ENCODE assay signal across 9 cellular contexts in the genomic region with DNA sequence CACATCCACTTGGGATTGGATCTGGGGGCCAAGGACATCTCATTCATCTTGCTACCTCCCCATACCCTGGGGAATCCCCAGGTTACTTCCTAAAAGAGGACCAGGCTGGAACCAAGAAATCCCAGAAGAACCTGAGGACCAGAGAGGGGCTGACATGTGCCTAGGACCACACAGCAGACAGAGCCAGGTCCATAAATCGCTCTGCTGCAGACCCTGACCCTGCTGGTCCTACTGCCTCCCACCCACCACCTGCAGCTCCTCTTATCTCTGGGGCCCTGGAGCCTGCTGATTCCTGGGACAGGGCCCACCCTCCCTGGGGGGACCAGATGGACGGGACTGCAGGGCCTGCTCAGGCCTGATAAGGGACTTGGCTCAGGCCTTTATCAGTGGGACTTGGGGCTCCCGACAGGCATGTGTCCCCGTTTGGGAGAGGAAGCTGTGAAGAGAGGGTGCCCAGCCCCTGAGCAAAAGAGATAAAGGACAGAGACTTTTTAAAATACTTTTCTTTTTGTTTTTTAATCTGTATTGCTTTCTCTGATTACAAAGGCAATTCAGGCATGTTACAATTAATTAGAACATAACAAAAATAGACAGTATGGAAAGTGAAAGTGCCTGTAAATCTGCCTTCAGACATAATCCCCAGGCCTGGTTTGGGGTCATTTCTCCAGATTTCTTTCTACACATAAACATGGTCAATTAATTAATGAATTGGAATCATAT.
DNase-seq lines count a peak whose midpoint lies in the region; ATAC-seq and TF ChIP-seq lines count a peak whose summit lies in the region.
"Had no signal": no experiment of that assay in that cellular context is flagged by ENCODE, and none has a peak within 500 bp of the region (broad histone marks: within the 10 kb centered on the region; RNA-seq: fewer than 3 reads in every experiment).

No MANE protein-coding gene starts in this region.

- H3K9ac ChIP-seq in IMR-90 (ENCODE audit: low read depth, low read length) (peak overlapping the region; percentile 34; the same call in 1 of the 2 replicates), adipocyte (ENCODE audit: low read length) (peak overlapping the region; percentile 87), smooth muscle cell (ENCODE audit: low read depth) (peak overlapping the region; percentile 3)

- no CpG with 5 or more reads among the region's 4 CpGs for WGBS in IMR-90 (ENCODE audit: extremely low coverage in 2 of 2, insufficient read length in 1 of 2), 2 experiments
- 51% methylated on average over 4 of the region's 4 CpGs for WGBS in smooth muscle cell (ENCODE audit: low lambda C conversion rate)

- in situ Hi-C loops in IMR-90 (cut with MboI; ENCODE audit: low sequenced_read_pairs) = no loop called here

- H2BK5ac ChIP-seq in IMR-90 (ENCODE audit: low read depth, low read length, poor library complexity, severe bottlenecking) = no peak overlapping the region

- H3K4me2 ChIP-seq in IMR-90 (ENCODE audit: low read depth, low read length) (peak overlapping the region; percentile 78), smooth muscle cell (peak overlapping the region; percentile 73)

- H3K27me3 ChIP-seq in IMR-90 (ENCODE audit: control insufficient read depth, insufficient read depth, low read length) = peaks cover 2% of the 10 kb centered on the region; the same call in 1 of the 2 replicates
- no peaks in the 10 kb centered on the region for H3K27me3 ChIP-seq in adipocyte (replicated peaks; ENCODE audit: control insufficient read depth, insufficient read depth, low read length)
- H3K27me3 ChIP-seq in smooth muscle cell (ENCODE audit: low read depth) = no peaks in the 10 kb centered on the region

- ATAC-seq in IMR-90 (ENCODE audit: low read depth) = peak; percentile 62
- no peak for ATAC-seq in HG03571 (IDR thresholded peaks at IDR 0.05; ENCODE audit: unreplicated experiment)

- H4K20me1 ChIP-seq in IMR-90 (ENCODE audit: insufficient read depth, low read length) = no peaks in the 10 kb centered on the region
- H4K20me1 ChIP-seq in smooth muscle cell (ENCODE audit: low read depth) = no peaks in the 10 kb centered on the region

- no peak for TF ChIP-seq POLR2A in IMR-90 (IDR thresholded peaks at IDR 0.05; ENCODE audit: low read depth, low read length)

- peak overlapping the region; percentile 74 for H2AFZ ChIP-seq in IMR-90 (replicated peaks; ENCODE audit: low read length, poor library complexity)
- H2AFZ ChIP-seq in smooth muscle cell (ENCODE audit: low read depth) = peak overlapping the region; percentile 49

- no peak for TF ChIP-seq RAD21 in IMR-90 (IDR thresholded peaks at IDR 0.05; ENCODE audit: low read length)

- intact Hi-C loops in IMR-90 (cut with micrococcal nuclease) = loop anchor here (1.0 to 5.0 kb wide), 2 partner anchors 101 to 268 kb away; a partner anchor contains a TSS

- no peak overlapping the region for H2AK9ac ChIP-seq in IMR-90 (replicated peaks; ENCODE audit: low read depth, low read length, poor library complexity)

- dilution Hi-C loops in IMR-90 (cut with HindIII; ENCODE audit: low sequenced_read_pairs, unreplicated experiment) = no loop called here

- H4K91ac ChIP-seq in IMR-90 (ENCODE audit: insufficient read depth, low read depth, low read length) = no peak overlapping the region

- H3K79me1 ChIP-seq in IMR-90 (ENCODE audit: low read depth in 1 of 2, low read length in 2 of 2) = no peaks in the 10 kb centered on the region

- H3F3A ChIP-seq in smooth muscle cell (ENCODE audit: low read depth) = peaks cover 6% of the 10 kb centered on the region

- H2AK5ac ChIP-seq in IMR-90 (ENCODE audit: low read depth, low read length) = no peak overlapping the region

- H3K4ac ChIP-seq in IMR-90 (ENCODE audit: low read depth, low read length) = no peak overlapping the region

- H3K36me3 ChIP-seq in IMR-90 (ENCODE audit: control insufficient read depth, insufficient read depth, low read length) (no peaks in the 10 kb centered on the region), adipocyte (ENCODE audit: control insufficient read depth, insufficient read depth, low read length, severe bottlenecking) (no peaks in the 10 kb centered on the region), smooth muscle cell (ENCODE audit: low read depth) (no peaks in the 10 kb centered on the region)

- H3K56ac ChIP-seq in IMR-90 (ENCODE audit: extremely low read depth, insufficient read depth, low read length) = no peak overlapping the region

- H3K79me2 ChIP-seq in smooth muscle cell (ENCODE audit: low read depth) = no peaks in the 10 kb centered on the region

- TF ChIP-seq CTCF in IMR-90 (conservative IDR thresholded peaks at IDR 0.05; ENCODE audit: low read depth, low read length) (no peak), smooth muscle cell (IDR thresholded peaks at IDR 0.05; ENCODE audit: borderline replicate concordance, insufficient read depth, poor library complexity, severe bottlenecking) (no peak)

- H3K4me1 ChIP-seq in IMR-90 (ENCODE audit: control insufficient read depth, insufficient read depth, low read length) (peaks cover 4% of the 10 kb centered on the region; the same call in 1 of the 2 replicates), adipocyte (ENCODE audit: control insufficient read depth, insufficient read depth, low read length) (peaks cover 36% of the 10 kb centered on the region), smooth muscle cell (ENCODE audit: low read depth) (peaks cover 4% of the 10 kb centered on the region)

- CTCF ChIA-PET in IMR-90 (lab: Yijun Ruan, JAX) = no interaction called here

- no peak overlapping the region for H2BK20ac ChIP-seq in IMR-90 (ENCODE audit: low read depth, low read length)

- no peak overlapping the region for H3K23ac ChIP-seq in IMR-90 (ENCODE audit: low read depth, low read length)

- no peak overlapping the region for H2BK15ac ChIP-seq in IMR-90 (ENCODE audit: low read depth, low read length)

- no peaks in the 10 kb centered on the region for H3K9me1 ChIP-seq in IMR-90 (ENCODE audit: insufficient read depth, low read length)

- H3K9me3 ChIP-seq in IMR-90 (ENCODE audit: control insufficient read depth, insufficient read depth, low read length) = no peaks in the 10 kb centered on the region
- H3K9me3 ChIP-seq in adipocyte (ENCODE audit: control insufficient read depth, low read length) = no peaks in the 10 kb centered on the region
- no peaks in the 10 kb centered on the region for H3K9me3 ChIP-seq in smooth muscle cell (replicated peaks; ENCODE audit: low read depth)

- BruUV-seq in IMR-90 (replicated peaks; lab: Mats Ljungman, UMichigan) = no TSS peak

- no peak overlapping the region; the same call in 1 of the 2 replicates for H3K18ac ChIP-seq in IMR-90 (ENCODE audit: low read depth, low read length)

- no peak for DNase-seq in IMR-90
- DNase-seq in adipocyte (ENCODE audit: low read depth) = no peak
- peak; percentile 14 for DNase-seq in iPS-NIHi7 (ENCODE audit: extremely low spot score)
- DNase-seq in smooth muscle cell (lab: John Stamatoyannopoulos, UW; ENCODE audit: unreplicated experiment) = no peak
- no peak for DNase-seq in NCI-H2029 treated with DMSO at 0.1 percent for 48 hours (lab: John Stamatoyannopoulos, UW)
- DNase-seq in HuH-7 (ENCODE audit: low spot score) = no peak
- DNase-seq in NCI-H2029 (lab: John Stamatoyannopoulos, UW) = no peak
- DNase-seq: NCI-H526 treated with DMSO at 0.1 percent for 48 hours had no signal

- peak overlapping the region; percentile 52; the same call in 1 of the 2 replicates for H4K5ac ChIP-seq in IMR-90 (ENCODE audit: low read depth, low read length)

- peak overlapping the region; percentile 35 to 57; a peak in 3 of 4 replicates for H4K8ac ChIP-seq in IMR-90 (ENCODE audit: low read depth in 2 of 2, low read length in 2 of 2)

- H2BK120ac ChIP-seq in IMR-90 (ENCODE audit: low read depth, low read length) = peak overlapping the region; percentile 3; the same call in 1 of the 2 replicates

- H3K14ac ChIP-seq in IMR-90 (replicated peaks; ENCODE audit: low read depth, low read length) = peak overlapping the region; percentile 77; the same call in 1 of the 2 replicates

- POLR2A ChIA-PET in IMR-90 (lab: Charles Lee; ENCODE audit: unreplicated experiment) = no interaction called here

- no peak overlapping the region for H3K27ac ChIP-seq in IMR-90 (ENCODE audit: insufficient read depth, low read length)
- peak overlapping the region; percentile 77 for H3K27ac ChIP-seq in smooth muscle cell (ENCODE audit: low read depth)

- no peak overlapping the region for H3K4me3 ChIP-seq in IMR-90 (ENCODE audit: insufficient read depth, low read depth, low read length)
- H3K4me3 ChIP-seq in adipocyte (ENCODE audit: low read length) = peak overlapping the region; percentile 73
- H3K4me3 ChIP-seq in smooth muscle cell = peak overlapping the region; percentile 0

TF ChIP-seq in IMR-90, 13 proteins besides CTCF, POLR2A, EP300 and RAD21:
- no peak for TF ChIP-seq MAFK (IDR thresholded peaks at IDR 0.05; ENCODE audit: low read depth, low read length)
- no peak for TF ChIP-seq SMC3 (IDR thresholded peaks at IDR 0.05; ENCODE audit: low read depth, low read length)

Comparison
In these comparisons a context has a peak if more than half of its experiments do, and no peak if none do; other contexts are left out.
1. H3K9ac ChIP-seq: peak in every context shown above with its lines; median percentile 87 in adipocyte; 34 in IMR-90; 3 in smooth muscle cell.